Comparison of ENCODE assay signal across 8 cellular contexts in the genomic region with DNA sequence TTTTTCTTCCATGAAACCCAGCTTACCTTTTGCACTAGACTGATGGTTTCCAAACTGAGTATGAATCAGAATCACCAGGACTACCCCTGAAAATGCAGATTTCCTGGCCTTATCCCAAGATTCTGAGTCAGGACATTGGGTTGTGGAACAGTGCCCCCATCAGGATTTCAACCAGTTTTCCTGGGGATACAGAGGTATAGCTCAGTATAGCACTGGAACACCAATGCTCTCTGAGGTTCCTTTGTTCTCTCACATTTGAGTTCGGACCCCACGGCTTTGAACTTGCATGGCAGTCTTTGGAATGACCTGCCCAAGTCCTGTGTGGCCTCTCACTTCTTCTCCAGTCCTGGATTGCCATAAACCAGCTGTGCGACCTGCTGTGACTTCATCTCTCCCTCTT. TPM values are rescaled to one million over a fixed set of nuclear protein-coding genes. Genes with fewer than 3 reads are reported as not detected.
DNase-seq lines count a peak whose midpoint lies in the region; TF ChIP-seq lines count a peak whose summit lies in the region.

No MANE protein-coding gene starts in this region.

- peak; percentile 59 for TF ChIP-seq CTCF in VCaP (conservative IDR thresholded peaks at IDR 0.05)
- TF ChIP-seq CTCF in cardiac muscle cell (IDR thresholded peaks at IDR 0.05; ENCODE audit: low read depth, low read length): peak; percentile 64
- peak in 3 of 4 experiments; percentile 13 to 52 (median 40) for TF ChIP-seq CTCF in sigmoid colon (IDR thresholded peaks at IDR 0.05)

- peaks cover 12% of the 10 kb centered on the region for H3K27me3 ChIP-seq in cardiac muscle cell
- no peaks in the 10 kb centered on the region for H3K27me3 ChIP-seq in sigmoid colon

- no peak for TF ChIP-seq EP300 in sigmoid colon (IDR thresholded peaks at IDR 0.05)

- WGBS in sigmoid colon, 2 donors: 61 to 81% methylated on average over 3 of the region's 3 CpGs

- no peak for TF ChIP-seq POLR2A in sigmoid colon (IDR thresholded peaks at IDR 0.05)

- H3K4me1 ChIP-seq in cardiac muscle cell (ENCODE audit: low read depth) (no peaks in the 10 kb centered on the region), sigmoid colon (peaks cover 0 to 22% (median 15%) of the 10 kb centered on the region in 4 donors)

- H3K36me3 ChIP-seq in cardiac muscle cell: no peaks in the 10 kb centered on the region
- H3K36me3 ChIP-seq in sigmoid colon: no peaks in the 10 kb centered on the region

- peak; percentile 66 for DNase-seq in GM04504 (ENCODE audit: low read depth)
- peak; percentile 10 to 88 for DNase-seq in cardiac muscle cell (ENCODE audit: low read depth in 1 of 2, low spot score in 1 of 2)
- no peak for DNase-seq in sigmoid colon
- DNase-seq in stimulated activated CD4-positive, alpha-beta T cell treated with anti-CD3 and anti-CD28 coated beads, Interleukin-2, amount 100 ng/mL, for 48 hours: no peak
- DNase-seq in mesenteric fat pad (ENCODE audit: low spot score): no peak
- DNase-seq in DMS53 treated with DMSO at 0.1 percent for 48 hours (lab: John Stamatoyannopoulos, UW; ENCODE audit: unreplicated experiment): no peak
- no peak for DNase-seq in NCI-H446 treated with DMSO at 0.1 percent for 48 hours (lab: John Stamatoyannopoulos, UW)

- H3K27ac ChIP-seq in VCaP (no peak overlapping the region), cardiac muscle cell (no peak overlapping the region), sigmoid colon (no peak overlapping the region)

- H3K4me3 ChIP-seq in cardiac muscle cell: no peak overlapping the region
- H3K4me3 ChIP-seq in sigmoid colon: no peak overlapping the region

- H3K9me3 ChIP-seq in cardiac muscle cell (ENCODE audit: low read depth) (no peaks in the 10 kb centered on the region), sigmoid colon (no peaks in the 10 kb centered on the region)

- intact Hi-C loops in sigmoid colon (cut with DNase I): loop anchor here (2.0 kb wide), 1 partner anchor 106 kb away; no protein-coding TSS in a partner anchor

RNA-seq across cellular contexts. Expression of gene CCL8, which starts 12.8 kb away (rescaled TPM):
- total RNA-seq in cardiac muscle cell: not detected in 2 replicates
- not detected in 2 replicates for polyA plus RNA-seq in cardiac muscle cell
- total RNA-seq in sigmoid colon: 1 to 10 TPM in 1 of 4 donors, not detected in 3; 1.6 TPM
- polyA plus RNA-seq in sigmoid colon: 10 to 100 TPM in 1 of 3 donors, 1 to 10 TPM in 2; 2.5 to 12.5 (median 6.6) TPM
- total RNA-seq in mesenteric fat pad: 2.1 TPM

RNA-seq across cellular contexts. Expression of gene CCL11, which starts 20.9 kb away (rescaled TPM):
- not detected in 2 replicates for total RNA-seq in cardiac muscle cell
- not detected in 2 replicates for polyA plus RNA-seq in cardiac muscle cell
- total RNA-seq in sigmoid colon: 10 to 100 TPM in 3 of 4 donors, 1 to 10 TPM in 1; 9.9 to 62.6 (median 46.0) TPM
- 10 to 100 TPM in 1 of 3 donors, 1 to 10 TPM in 2; 3.0 to 24.6 (median 5.6) TPM for polyA plus RNA-seq in sigmoid colon
- total RNA-seq in mesenteric fat pad: 4.0 TPM

RNA-seq across cellular contexts. Expression of gene CCL7, which starts 36.4 kb away (rescaled TPM):
- not detected in 2 replicates for total RNA-seq in cardiac muscle cell
- not detected in 2 replicates for polyA plus RNA-seq in cardiac muscle cell
- total RNA-seq in sigmoid colon: not detected
- polyA plus RNA-seq in sigmoid colon: under 1 TPM in 1 of 3 donors, not detected in 2; 0.13 TPM
- 1.3 TPM for total RNA-seq in mesenteric fat pad

RNA-seq across cellular contexts. Expression of gene CCL13, which starts 49.8 kb away (rescaled TPM):
- total RNA-seq in cardiac muscle cell (not detected in 2 replicates), sigmoid colon (1 to 10 TPM in 2 of 4 donors, not detected in 2; 1.7 to 2.1 TPM), mesenteric fat pad (5.1 TPM)
- polyA plus RNA-seq in cardiac muscle cell (not detected in 2 replicates), sigmoid colon (10 to 100 TPM in 1 of 3 donors, 1 to 10 TPM in 2; 2.0 to 47.9 (median 9.6) TPM)

RNA-seq across cellular contexts. Expression of gene CCL2, which starts 51.4 kb away (rescaled TPM):
- 0.46 and 0.54 TPM in 2 replicates for total RNA-seq in cardiac muscle cell
- polyA plus RNA-seq in cardiac muscle cell: 0.41 and 0.77 TPM in 2 replicates
- total RNA-seq in sigmoid colon: 100 to 1,000 TPM in 1 of 4 donors, 10 to 100 TPM in 3; 27.6 to 862 (median 38.6) TPM
- 10 to 100 TPM; 24.3 to 50.5 (median 37.6) TPM for polyA plus RNA-seq in sigmoid colon
- total RNA-seq in mesenteric fat pad: 276 TPM

Comparison
In these comparisons a context has a peak if more than half of its experiments do, and no peak if none do; other contexts are left out.
1. DNase-seq: peak in GM04504 (single experiment) and cardiac muscle cell (2 of 2); none in sigmoid colon (single experiment), stimulated activated CD4-positive, alpha-beta T cell treated with anti-CD3 and anti-CD28 coated beads, Interleukin-2, amount 100 ng/mL, for 48 hours (0 of 2), mesenteric fat pad (single experiment), DMS53 treated with DMSO at 0.1 percent for 48 hours (single experiment) and NCI-H446 treated with DMSO at 0.1 percent for 48 hours (single experiment).
2. Peak in every context shown above with its lines, with median percentiles within 50 percentile points of each other: CTCF ChIP-seq.